In genomic region chr7:67690700-67691099, GRCh38 we compare ENCODE assay signal across 37 cellular contexts.
"Had no signal": no experiment of that assay in that cellular context is flagged by ENCODE, and none has a peak within 500 bp of the region (broad histone marks: within the 10 kb centered on the region; RNA-seq: fewer than 3 reads in every experiment).

No MANE protein-coding gene starts in this region.

- H3K36me3 ChIP-seq: adrenal gland, ascending aorta, brain microvascular endothelial cell, breast epithelium, cardiac muscle cell had no signal

- H3K27ac Mint-ChIP-seq: activated naive CD4-positive, alpha-beta T cell treated with anti-CD3 and anti-CD28 coated beads for 36 hours; activated naive CD4-positive, alpha-beta T cell treated with anti-CD3 and anti-CD28 coated beads, Interleukin-2, amount 10 ng/mL, durations not matched to agents 7 days and 5 days; activated naive CD4-positive, alpha-beta T cell treated with anti-CD3 and anti-CD28 coated beads, Interleukin-2, amount 50 U/mL, for 24 hours; activated naive CD4-positive, alpha-beta T cell treated with anti-CD3 and anti-CD28 coated beads, Interleukin-2, amount 50 U/mL, for 72 hours; activated naive CD8-positive, alpha-beta T cell; activated naive CD8-positive, alpha-beta T cell treated with anti-CD3 and anti-CD28 coated beads for 36 hours; activated naive CD8-positive, alpha-beta T cell treated with anti-CD3 and anti-CD28 coated beads, Interleukin-2, amount 10 ng/mL, durations not matched to agents 7 days and 5 days; activated naive CD8-positive, alpha-beta T cell treated with anti-CD3 and anti-CD28 coated beads, Interleukin-2, amount 50 U/mL, for 24 hours; activated T-cell treated with anti-CD3 and anti-CD28 coated beads, Interleukin-2, amount 50 U/mL, for 24 hours; activated T-cell treated with anti-CD3 and anti-CD28 coated beads, Interleukin-2, amount 50 U/mL, for 72 hours; activated T-helper 1 cell treated with anti-CD3 and anti-CD28 coated beads, Interleukin-12 subunit alpha, Interleukin-12 subunit beta, Interleukin-2, Interleukin-4 antibody, amounts not matched to agents 30 ng/mL and 10 ng/mL and 1 ng/mL, durations not matched to agents 14 hours and 24 hours and 36 hours; activated T-helper 17 cell treated with anti-CD3 and anti-CD28 coated beads, Interleukin-2, amount 50 U/mL, for 72 hours; activated T-helper 2 cell treated with anti-CD3 and anti-CD28 coated beads, Interferon-gamma antibody, Interleukin-2, Interleukin-4, amounts not matched to agents 10 μg/mL and 5 μg/mL and 100 μg/mL, durations not matched to agents 14 hours and 24 hours and 36 hours; brain had no signal

- ATAC-seq: activated naive CD4-positive, alpha-beta T cell treated with anti-CD3 and anti-CD28 coated beads, Interleukin-2, amount 50 U/mL, for 72 hours; activated naive CD8-positive, alpha-beta T cell treated with anti-CD3 and anti-CD28 coated beads, Interleukin-2, amount 50 U/mL, for 24 hours; activated T-cell treated with anti-CD3 and anti-CD28 coated beads, Interleukin-2, amount 50 U/mL, for 4 hours; activated T-cell treated with anti-CD3 and anti-CD28 coated beads, Interleukin-2, amount 50 U/mL, for 72 hours; activated T-helper 17 cell treated with anti-CD3 and anti-CD28 coated beads, Interleukin-2, amount 50 U/mL, for 72 hours had no signal

- H3K9me3 ChIP-seq: adrenal gland, ascending aorta, breast epithelium had no signal

- H3K4me1 Mint-ChIP-seq: activated naive CD4-positive, alpha-beta T cell treated with anti-CD3 and anti-CD28 coated beads, Interleukin-2, amount 10 ng/mL, durations not matched to agents 7 days and 5 days; activated naive CD4-positive, alpha-beta T cell treated with anti-CD3 and anti-CD28 coated beads, Interleukin-2, amount 50 U/mL, for 24 hours; activated naive CD8-positive, alpha-beta T cell treated with anti-CD3 and anti-CD28 coated beads for 36 hours; activated naive CD8-positive, alpha-beta T cell treated with anti-CD3 and anti-CD28 coated beads, Interleukin-2, amount 10 ng/mL, durations not matched to agents 7 days and 5 days; activated naive CD8-positive, alpha-beta T cell treated with anti-CD3 and anti-CD28 coated beads, Interleukin-2, amount 50 U/mL, for 24 hours; activated T-helper 17 cell treated with anti-CD3 and anti-CD28 coated beads, Interleukin-2, amount 50 U/mL, for 72 hours; brain; central memory CD8-positive, alpha-beta T cell had no signal

- H3K27ac ChIP-seq: adrenal gland, ascending aorta, brain microvascular endothelial cell, breast epithelium, cardiac muscle cell had no signal

- DNase-seq: activated effector memory CD4-positive, alpha-beta T cell treated with anti-CD3 and anti-CD28 coated beads, Interleukin-2, amount 50 U/mL, for 16 hours; activated effector memory CD4-positive, alpha-beta T cell treated with Interleukin-2 at 50 U/mL for 16 hours; activated gamma-delta T cell; activated gamma-delta T cell treated with Interleukin-2 at 50 U/mL for 16 hours; activated naive CD4-positive, alpha-beta T cell; activated naive CD4-positive, alpha-beta T cell treated with anti-CD3 and anti-CD28 coated beads for 36 hours; activated naive CD4-positive, alpha-beta T cell treated with anti-CD3 and anti-CD28 coated beads, Interleukin-2, amount 10 ng/mL, durations not matched to agents 7 days and 5 days; activated naive CD4-positive, alpha-beta T cell treated with anti-CD3 and anti-CD28 coated beads, Interleukin-2, amount 50 U/mL, for 16 hours; activated naive CD4-positive, alpha-beta T cell treated with Interleukin-2 at 50 U/mL for 16 hours; activated naive CD8-positive, alpha-beta T cell treated with anti-CD3 and anti-CD28 coated beads for 36 hours; activated naive CD8-positive, alpha-beta T cell treated with anti-CD3 and anti-CD28 coated beads, Interleukin-2, amount 10 ng/mL, durations not matched to agents 7 days and 5 days; activated naive CD8-positive, alpha-beta T cell treated with anti-CD3 and anti-CD28 coated beads, Interleukin-2, amount 50 U/mL, for 24 hours; activated T-cell treated with anti-CD3 and anti-CD28 coated beads, Interleukin-2, amount 50 U/mL, for 1 hour; activated T-cell treated with anti-CD3 and anti-CD28 coated beads, Interleukin-2, amount 50 U/mL, for 24 hours; activated T-cell treated with anti-CD3 and anti-CD28 coated beads, Interleukin-2, amount 50 U/mL, for 4 hours; activated T-cell treated with anti-CD3 and anti-CD28 coated beads, Interleukin-2, amount 50 U/mL, for 48 hours; activated T-cell treated with anti-CD3 and anti-CD28 coated beads, Interleukin-2, amount 50 U/mL, for 72 hours; adrenal gland; amniotic stem cell; amygdala; anterior cingulate cortex; aorta; brain microvascular endothelial cell; caudate nucleus; central memory CD4-positive, alpha-beta T cell; cerebellar nuclear complex had no signal

- H3K4me3 ChIP-seq: adrenal gland, ascending aorta, breast epithelium, cardiac muscle cell had no signal

- H3K9me3 Mint-ChIP-seq: activated naive CD8-positive, alpha-beta T cell treated with anti-CD3 and anti-CD28 coated beads for 36 hours had no signal

- H3K36me3 Mint-ChIP-seq: activated naive CD4-positive, alpha-beta T cell treated with anti-CD3 and anti-CD28 coated beads, Interleukin-2, amount 10 ng/mL, durations not matched to agents 7 days and 5 days; activated naive CD4-positive, alpha-beta T cell treated with anti-CD3 and anti-CD28 coated beads, Interleukin-2, amount 50 U/mL, for 24 hours; activated naive CD8-positive, alpha-beta T cell; activated naive CD8-positive, alpha-beta T cell treated with anti-CD3 and anti-CD28 coated beads for 36 hours; activated naive CD8-positive, alpha-beta T cell treated with anti-CD3 and anti-CD28 coated beads, Interleukin-2, amount 10 ng/mL, durations not matched to agents 7 days and 5 days; brain had no signal

- H3K4me1 ChIP-seq: adrenal gland, ascending aorta, breast epithelium had no signal

- H3K27me3 ChIP-seq: adrenal gland, ascending aorta, brain microvascular endothelial cell, cardiac muscle cell had no signal

- H3K4me3 Mint-ChIP-seq: activated naive CD4-positive, alpha-beta T cell treated with anti-CD3 and anti-CD28 coated beads for 36 hours; activated naive CD4-positive, alpha-beta T cell treated with anti-CD3 and anti-CD28 coated beads, Interleukin-2, amount 10 ng/mL, durations not matched to agents 7 days and 5 days; activated naive CD4-positive, alpha-beta T cell treated with anti-CD3 and anti-CD28 coated beads, Interleukin-2, amount 50 U/mL, for 24 hours; activated naive CD8-positive, alpha-beta T cell; activated naive CD8-positive, alpha-beta T cell treated with anti-CD3 and anti-CD28 coated beads for 36 hours; activated naive CD8-positive, alpha-beta T cell treated with anti-CD3 and anti-CD28 coated beads, Interleukin-2, amount 10 ng/mL, durations not matched to agents 7 days and 5 days; activated naive CD8-positive, alpha-beta T cell treated with anti-CD3 and anti-CD28 coated beads, Interleukin-2, amount 50 U/mL, for 24 hours; activated T-cell treated with anti-CD3 and anti-CD28 coated beads, Interleukin-2, amount 50 U/mL, for 24 hours; activated T-cell treated with anti-CD3 and anti-CD28 coated beads, Interleukin-2, amount 50 U/mL, for 4 hours; activated T-cell treated with anti-CD3 and anti-CD28 coated beads, Interleukin-2, amount 50 U/mL, for 72 hours; activated T-helper 1 cell treated with anti-CD3 and anti-CD28 coated beads, Interleukin-12 subunit alpha, Interleukin-12 subunit beta, Interleukin-2, Interleukin-4 antibody, amounts not matched to agents 30 ng/mL and 10 ng/mL and 1 ng/mL, durations not matched to agents 14 hours and 24 hours and 36 hours; activated T-helper 17 cell treated with anti-CD3 and anti-CD28 coated beads, Interleukin-2, amount 50 U/mL, for 72 hours; brain; central memory CD8-positive, alpha-beta T cell had no signal

- H3K27me3 Mint-ChIP-seq: activated naive CD4-positive, alpha-beta T cell treated with anti-CD3 and anti-CD28 coated beads, Interleukin-2, amount 10 ng/mL, durations not matched to agents 7 days and 5 days; activated naive CD4-positive, alpha-beta T cell treated with anti-CD3 and anti-CD28 coated beads, Interleukin-2, amount 50 U/mL, for 24 hours; activated naive CD8-positive, alpha-beta T cell; activated naive CD8-positive, alpha-beta T cell treated with anti-CD3 and anti-CD28 coated beads for 36 hours; activated naive CD8-positive, alpha-beta T cell treated with anti-CD3 and anti-CD28 coated beads, Interleukin-2, amount 10 ng/mL, durations not matched to agents 7 days and 5 days; activated naive CD8-positive, alpha-beta T cell treated with anti-CD3 and anti-CD28 coated beads, Interleukin-2, amount 50 U/mL, for 24 hours; activated T-cell treated with anti-CD3 and anti-CD28 coated beads, Interleukin-2, amount 50 U/mL, for 24 hours; activated T-helper 17 cell treated with anti-CD3 and anti-CD28 coated beads, Interleukin-2, amount 50 U/mL, for 72 hours; central memory CD8-positive, alpha-beta T cell had no signal
